ENCODE assay signal across 11 cellular contexts in genomic region chr7:129783097-129783919, GRCh38.
DNase-seq lines count a peak whose midpoint lies in the region; ATAC-seq, FAIRE-seq and TF ChIP-seq lines count a peak whose summit lies in the region.
"Had no signal": no experiment of that assay in that cellular context is flagged by ENCODE, and none has a peak within 500 bp of the region (broad histone marks: within the 10 kb centered on the region; RNA-seq: fewer than 3 reads in every experiment).

No MANE protein-coding gene starts in this region.

- no peak overlapping the region for H3K27ac ChIP-seq in hepatocyte
- H3K27ac ChIP-seq: HL-60 had no signal

- peak overlapping the region; percentile 4 for H3K4me3 Mint-ChIP-seq in activated naive CD4-positive, alpha-beta T cell treated with anti-CD3 and anti-CD28 coated beads for 36 hours
- peak overlapping the region; percentile 64 to 74 for H3K4me3 Mint-ChIP-seq in stimulated activated naive B cell treated with anti-CD40 and anti-IgM and Interleukin-4, amounts not matched to agents 10 μg/mL and 1 μg/mL and 100 μg/mL, for 72 hours

- peaks cover 2% of the 10 kb centered on the region for H4K20me1 ChIP-seq in hepatocyte (ENCODE audit: insufficient read depth, poor library complexity, severe bottlenecking)

- no peak for ATAC-seq in stimulated activated naive B cell treated with anti-CD40 and anti-IgM and Interleukin-4, amounts not matched to agents 10 μg/mL and 1 μg/mL and 100 μg/mL, for 72 hours (replicated peaks)

- H3K4me1 ChIP-seq in hepatocyte (ENCODE audit: insufficient read depth) = peaks cover 36% of the 10 kb centered on the region

- CTCF ChIA-PET in activated naive CD4-positive, alpha-beta T cell treated with anti-CD3 and anti-CD28 coated beads for 36 hours (lab: Charles Lee) = interaction anchor here (0.6 to 1.0 kb wide), 2 partner anchors 39 to 557 kb away, joined by 3 read pairs; no protein-coding TSS in a partner anchor

- no peaks in the 10 kb centered on the region for H3K9me2 ChIP-seq in hepatocyte (replicated peaks; ENCODE audit: insufficient read depth)

- no peak overlapping the region for H3K4me2 ChIP-seq in hepatocyte

- no peak for TF ChIP-seq CTCF in hepatocyte (IDR thresholded peaks at IDR 0.05; ENCODE audit: poor library complexity)

- H3K27ac Mint-ChIP-seq in activated naive CD4-positive, alpha-beta T cell treated with anti-CD3 and anti-CD28 coated beads for 36 hours = no peak overlapping the region
- peak overlapping the region; percentile 93 for H3K27ac Mint-ChIP-seq in stimulated activated naive B cell treated with anti-CD40 and anti-IgM and Interleukin-4, amounts not matched to agents 10 μg/mL and 1 μg/mL and 100 μg/mL, for 72 hours

- H3K9me3 Mint-ChIP-seq in activated naive CD4-positive, alpha-beta T cell treated with anti-CD3 and anti-CD28 coated beads for 36 hours = no peaks in the 10 kb centered on the region
- H3K9me3 Mint-ChIP-seq in stimulated activated naive B cell treated with anti-CD40 and anti-IgM and Interleukin-4, amounts not matched to agents 10 μg/mL and 1 μg/mL and 100 μg/mL, for 72 hours = no peaks in the 10 kb centered on the region

- no peak for DNase-seq in activated naive CD4-positive, alpha-beta T cell treated with anti-CD3 and anti-CD28 coated beads for 36 hours
- no peak for DNase-seq in activated naive CD4-positive, alpha-beta T cell treated with anti-CD3 and anti-CD28 coated beads, Interleukin-2, amount 50 U/mL, for 16 hours
- DNase-seq in activated T-cell treated with anti-CD3 and anti-CD28 coated beads, Interleukin-2, amount 50 U/mL, for 48 hours = peak; percentile 32 to 44
- DNase-seq in hepatocyte (ENCODE audit: low spot score) = no peak
- DNase-seq in stimulated activated naive B cell treated with anti-CD40 and anti-IgM and Interleukin-4, amounts not matched to agents 10 μg/mL and 1 μg/mL and 100 μg/mL, for 72 hours = no peak
- DNase-seq in NCI-H2029 treated with DMSO at 0.1 percent for 48 hours (lab: John Stamatoyannopoulos, UW) = no peak
- DNase-seq in effector CD8-positive, alpha-beta T cell (lab: John Stamatoyannopoulos, UW) = no peak
- no peak for DNase-seq in RCC 7860 (ENCODE audit: low spot score)
- DNase-seq: central memory CD4-positive, alpha-beta T cell; T1000 had no signal

- H3K79me2 ChIP-seq in hepatocyte = no peaks in the 10 kb centered on the region

- peaks cover 46% of the 10 kb centered on the region for H3K4me1 Mint-ChIP-seq in activated naive CD4-positive, alpha-beta T cell treated with anti-CD3 and anti-CD28 coated beads for 36 hours (ENCODE audit: low read depth)
- H3K4me1 Mint-ChIP-seq in stimulated activated naive B cell treated with anti-CD40 and anti-IgM and Interleukin-4, amounts not matched to agents 10 μg/mL and 1 μg/mL and 100 μg/mL, for 72 hours = peaks cover 36 to 63% of the 10 kb centered on the region in 2 donors

- H3K9me3 ChIP-seq in hepatocyte (ENCODE audit: low read depth) = no peaks in the 10 kb centered on the region

- FAIRE-seq in RCC 7860 (lab: Jason Lieb, UNC) = no peak

- peak overlapping the region; percentile 45 for H2AFZ ChIP-seq in hepatocyte

- no peak overlapping the region for H3K4me3 ChIP-seq in hepatocyte

- peaks cover 82% of the 10 kb centered on the region for H3K27me3 ChIP-seq in hepatocyte

- no peaks in the 10 kb centered on the region for H3K36me3 Mint-ChIP-seq in activated naive CD4-positive, alpha-beta T cell treated with anti-CD3 and anti-CD28 coated beads for 36 hours (ENCODE audit: low read depth)
- H3K36me3 Mint-ChIP-seq in stimulated activated naive B cell treated with anti-CD40 and anti-IgM and Interleukin-4, amounts not matched to agents 10 μg/mL and 1 μg/mL and 100 μg/mL, for 72 hours = peaks cover 0 to 7% of the 10 kb centered on the region in 2 donors

- no peaks in the 10 kb centered on the region for H3K36me3 ChIP-seq in hepatocyte (replicated peaks; ENCODE audit: insufficient read depth, low read depth)

- WGBS in hepatocyte (ENCODE audit: low lambda C conversion rate, missing lambda C conversion rate) = 12% methylated on average over 44 of the region's 44 CpGs

- intact Hi-C loops in activated naive CD4-positive, alpha-beta T cell treated with anti-CD3 and anti-CD28 coated beads for 36 hours (cut with micrococcal nuclease) = loop anchor here (5.0 kb wide), 2 partner anchors 281 to 441 kb away; partner anchors contain the start of gene SMKR1

- H3K27me3 Mint-ChIP-seq in activated naive CD4-positive, alpha-beta T cell treated with anti-CD3 and anti-CD28 coated beads for 36 hours (ENCODE audit: low read depth) = peaks cover 63% of the 10 kb centered on the region
- peaks cover 52 to 64% of the 10 kb centered on the region in 2 donors for H3K27me3 Mint-ChIP-seq in stimulated activated naive B cell treated with anti-CD40 and anti-IgM and Interleukin-4, amounts not matched to agents 10 μg/mL and 1 μg/mL and 100 μg/mL, for 72 hours

Comparison
In these comparisons a context has a peak if more than half of its experiments do, and no peak if none do; other contexts are left out.
1. DNase-seq: peak in activated T-cell treated with anti-CD3 and anti-CD28 coated beads, Interleukin-2, amount 50 U/mL, for 48 hours (2 of 2); none in activated naive CD4-positive, alpha-beta T cell treated with anti-CD3 and anti-CD28 coated beads for 36 hours (single experiment), activated naive CD4-positive, alpha-beta T cell treated with anti-CD3 and anti-CD28 coated beads, Interleukin-2, amount 50 U/mL, for 16 hours (single experiment), hepatocyte (single experiment), stimulated activated naive B cell treated with anti-CD40 and anti-IgM and Interleukin-4, amounts not matched to agents 10 μg/mL and 1 μg/mL and 100 μg/mL, for 72 hours (single experiment), NCI-H2029 treated with DMSO at 0.1 percent for 48 hours (single experiment), effector CD8-positive, alpha-beta T cell (single experiment) and RCC 7860 (single experiment).